Comparison of ENCODE assay signal across 9 cellular contexts in the genomic region with DNA sequence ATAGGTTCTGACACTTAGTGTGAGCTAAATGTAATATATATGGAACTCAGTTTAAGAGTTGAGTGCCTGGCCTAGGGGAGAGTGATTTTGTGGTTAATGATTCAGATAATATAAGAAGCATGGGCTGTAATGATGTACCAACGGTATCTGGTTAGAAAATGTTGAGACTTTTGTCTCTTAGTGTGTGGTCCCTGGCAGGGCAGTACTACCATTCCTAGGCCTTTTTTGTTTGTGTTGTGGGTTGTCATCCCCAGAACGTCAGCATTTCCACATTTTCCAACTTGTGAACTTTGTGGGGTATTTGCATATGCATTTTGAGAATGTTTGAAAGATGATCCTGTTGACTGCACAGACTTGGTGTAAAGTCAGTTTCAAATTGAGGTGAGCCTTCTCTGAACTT. TPM values are rescaled to one million over a fixed set of nuclear protein-coding genes. Genes with fewer than 3 reads are reported as not detected.
DNase-seq lines count a peak whose midpoint lies in the region; ATAC-seq and TF ChIP-seq lines count a peak whose summit lies in the region.
"Had no signal": no experiment of that assay in that cellular context is flagged by ENCODE, and none has a peak within 500 bp of the region (broad histone marks: within the 10 kb centered on the region; RNA-seq: fewer than 3 reads in every experiment).

No MANE protein-coding gene starts in this region.

- H3K4me1 ChIP-seq in ACC112 (ENCODE audit: control insufficient read depth, insufficient read depth, low read length, unreplicated experiment): peaks cover 57% of the 10 kb centered on the region
- peaks cover 21% of the 10 kb centered on the region for H3K4me1 ChIP-seq in SJCRH30

- peak; percentile 36 for ATAC-seq in GM18907 (IDR thresholded peaks at IDR 0.05; ENCODE audit: unreplicated experiment)
- ATAC-seq in HG02973 (IDR thresholded peaks at IDR 0.05; ENCODE audit: unreplicated experiment): no peak
- ATAC-seq in HG03095 (IDR thresholded peaks at IDR 0.05; ENCODE audit: unreplicated experiment): no peak
- no peak for ATAC-seq in GM18502 (IDR thresholded peaks at IDR 0.05; ENCODE audit: poor library complexity, unreplicated experiment)

- peaks cover 10% of the 10 kb centered on the region; the same call in 1 of the 2 replicates for H3K36me3 ChIP-seq in ACC112 (ENCODE audit: insufficient read depth, low read length)
- H3K36me3 ChIP-seq in SJCRH30: no peaks in the 10 kb centered on the region

- H3K4me3 ChIP-seq in ACC112 (ENCODE audit: low read depth, low read length) (no peak overlapping the region; the same call in 1 of the 2 replicates), SJCRH30 (no peak overlapping the region), fibroblast of mammary gland (ENCODE audit: control insufficient read depth, low read depth, low read length) (no peak overlapping the region)

- H3K27ac ChIP-seq in ACC112 (ENCODE audit: low read depth, low read length) (peak overlapping the region; percentile 21), SJCRH30 (no peak overlapping the region; the same call in 1 of the 2 replicates)

- H3K79me2 ChIP-seq in ACC112 (ENCODE audit: control insufficient read depth, insufficient read depth, low read length, unreplicated experiment): peaks cover 100% of the 10 kb centered on the region

- H3K9me3 ChIP-seq in SJCRH30 (replicated peaks): no peaks in the 10 kb centered on the region

- H3K27me3 ChIP-seq in ACC112 (ENCODE audit: insufficient read depth, low read length): no peaks in the 10 kb centered on the region
- H3K27me3 ChIP-seq in SJCRH30: no peaks in the 10 kb centered on the region

- no peak for TF ChIP-seq CTCF in fibroblast of mammary gland (conservative IDR thresholded peaks at IDR 0.05; ENCODE audit: control insufficient read depth, insufficient read depth, low read depth, low read length)

- no peak overlapping the region for H2AFZ ChIP-seq in ACC112 (ENCODE audit: low read length, unreplicated experiment)

- peak; percentile 27 to 56 for DNase-seq in SJCRH30
- DNase-seq in fibroblast of mammary gland (ENCODE audit: low read depth): peak; percentile 67
- no peak for DNase-seq in NCI-H2171 treated with DMSO at 0.1 percent for 48 hours (lab: John Stamatoyannopoulos, UW)
- DNase-seq: NCI-H1048 had no signal

RNA-seq across cellular contexts. Expression of gene NEK7, which starts 11.4 kb away (rescaled TPM):
- 24.9 and 28.4 TPM in 2 replicates for total RNA-seq in SJCRH30 (2014; rRNA removed; shearing (Covaris generic))
